In the genomic region with DNA sequence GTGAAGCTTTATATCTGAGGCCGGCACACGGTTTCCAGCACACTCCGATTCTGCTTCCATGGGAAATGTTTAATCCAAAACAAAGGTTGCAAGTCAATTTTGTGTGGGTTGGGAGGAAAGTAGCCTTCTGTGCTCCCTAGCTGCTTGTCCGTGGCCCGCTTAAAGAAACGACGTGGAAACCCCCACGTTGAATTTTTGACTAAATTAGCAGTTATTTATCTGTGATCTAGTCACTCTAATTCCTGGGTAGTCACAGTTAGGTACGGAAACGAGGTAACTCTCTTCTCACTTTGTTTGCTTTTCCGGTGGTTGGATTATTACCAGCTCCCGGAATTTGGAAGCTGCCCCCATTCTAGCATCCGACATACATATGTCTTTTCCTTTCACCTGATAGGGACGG, we compare ENCODE assay signal across 25 cellular contexts. TPM values are rescaled to one million over a fixed set of nuclear protein-coding genes. Genes with fewer than 3 reads are reported as not detected.
DNase-seq lines count a peak whose midpoint lies in the region; TF ChIP-seq lines count a peak whose summit lies in the region.
"Had no signal": no experiment of that assay in that cellular context is flagged by ENCODE, and none has a peak within 500 bp of the region (broad histone marks: within the 10 kb centered on the region; RNA-seq: fewer than 3 reads in every experiment).

No MANE protein-coding gene starts in this region.

- peaks cover 0 to 2% (median 0%) of the 10 kb centered on the region in 5 experiments for H3K9me3 Mint-ChIP-seq in brain
- H3K9me3 Mint-ChIP-seq: CD8-positive, alpha-beta T cell had no signal

- peaks cover 91% of the 10 kb centered on the region for H3K4me1 Mint-ChIP-seq in brain

- no peak for TF ChIP-seq RAD21 in neural cell (conservative IDR thresholded peaks at IDR 0.05)

- 86% methylated on average over 14 of the region's 14 CpGs for WGBS in esophagus muscularis mucosa
- WGBS in thymus = 93% methylated on average over 14 of the region's 14 CpGs

- H2AFZ ChIP-seq in neural cell (ENCODE audit: low read depth, low read length) = no peak overlapping the region

- H3K27me3 ChIP-seq in esophagus muscularis mucosa (no peaks in the 10 kb centered on the region), neural cell (ENCODE audit: insufficient read depth, low read depth, low read length) (no peaks in the 10 kb centered on the region), thymus (ENCODE audit: control insufficient read depth, insufficient read depth) (no peaks in the 10 kb centered on the region)

- TF ChIP-seq POLR2A in esophagus muscularis mucosa (IDR thresholded peaks at IDR 0.05; ENCODE audit: low read depth) (no peak), erythroblast (IDR thresholded peaks at IDR 0.05; ENCODE audit: low read length) (no peak)

- intact Hi-C loops in esophagus muscularis mucosa (cut with DNase I) = no loop called here

- peaks cover 12% of the 10 kb centered on the region for H3K79me2 ChIP-seq in neural cell (replicated peaks; ENCODE audit: insufficient read depth, low read length)

- H3K27me3 Mint-ChIP-seq in brain = no peaks in the 10 kb centered on the region

- H4K20me1 ChIP-seq in neural cell (ENCODE audit: insufficient read depth) = no peaks in the 10 kb centered on the region

- H3K4me1 ChIP-seq in esophagus muscularis mucosa (peaks cover 0 to 18% (median 6%) of the 10 kb centered on the region in 4 donors), thymus (ENCODE audit: control insufficient read depth, insufficient read depth, low read length) (peaks cover 52% of the 10 kb centered on the region)
- H3K4me1 ChIP-seq: Caco-2 had no signal

- H3K36me3 ChIP-seq in esophagus muscularis mucosa (no peaks in the 10 kb centered on the region), neural cell (ENCODE audit: insufficient read depth, low read length) (no peaks in the 10 kb centered on the region), thymus (ENCODE audit: control insufficient read depth, insufficient read depth) (no peaks in the 10 kb centered on the region)

- no peak for TF ChIP-seq CTCF in brain (conservative IDR thresholded peaks at IDR 0.05)
- TF ChIP-seq CTCF in esophagus muscularis mucosa (IDR thresholded peaks at IDR 0.05) = no peak
- TF ChIP-seq CTCF in neural cell (IDR thresholded peaks at IDR 0.05; ENCODE audit: poor library complexity, severe bottlenecking) = no peak

- no peak overlapping the region for H3K4me2 ChIP-seq in neural cell (ENCODE audit: low read length)

- peak; percentile 53 for DNase-seq in esophagus muscularis mucosa (ENCODE audit: extremely low spot score)
- DNase-seq in erythroblast (lab: John Stamatoyannopoulos, UW) = no peak
- DNase-seq in NCI-H128 (lab: John Stamatoyannopoulos, UW; ENCODE audit: unreplicated experiment) = no peak
- no peak for DNase-seq in activated CD4-positive, CD25-positive, alpha-beta regulatory T cell (lab: John Stamatoyannopoulos, UW)
- DNase-seq in globus pallidus (ENCODE audit: low spot score) = no peak
- DNase-seq: Caco-2; CD8-positive, alpha-beta T cell; DMS 273 treated with DMSO at 0.1 percent for 48 hours; DMS79; EL; IMR-90; KG1; MM.1S; NCI-H1417; NCI-H1694; NCI-H2029 treated with DMSO at 0.1 percent for 48 hours; NCI-H446 treated with DMSO at 0.1 percent for 48 hours; NCI-H526 treated with DMSO at 0.1 percent for 48 hours; Right ventricle myocardium superior; RPMI8226 had no signal

- no peaks in the 10 kb centered on the region for H3K9me3 ChIP-seq in esophagus muscularis mucosa
- no peaks in the 10 kb centered on the region for H3K9me3 ChIP-seq in neural cell (ENCODE audit: low read length)
- no peaks in the 10 kb centered on the region for H3K9me3 ChIP-seq in thymus (ENCODE audit: control insufficient read depth)
- H3K9me3 ChIP-seq: Caco-2 had no signal

- H3K9ac ChIP-seq in neural cell (ENCODE audit: low read length) = no peak overlapping the region

- H3K27ac Mint-ChIP-seq in brain = peak overlapping the region in 4 of 5 experiments; percentile 11 to 99 (median 64)
- H3K27ac Mint-ChIP-seq: B cell; CD8-positive, alpha-beta T cell had no signal

- H3K4me3 ChIP-seq in esophagus muscularis mucosa = no peak overlapping the region
- H3K4me3 ChIP-seq in neural cell (ENCODE audit: low read length) = peak overlapping the region; percentile 62
- no peak overlapping the region for H3K4me3 ChIP-seq in thymus (ENCODE audit: low read length)

- no peaks in the 10 kb centered on the region for H3K9me2 ChIP-seq in neural cell (ENCODE audit: insufficient read depth, low read length)

- TF ChIP-seq EP300 in esophagus muscularis mucosa (IDR thresholded peaks at IDR 0.05) = no peak
- no peak for TF ChIP-seq EP300 in neural cell (conservative IDR thresholded peaks at IDR 0.05; ENCODE audit: poor library complexity, severe bottlenecking)

- H3K4me3 Mint-ChIP-seq in brain = peak overlapping the region in 4 of 5 experiments; percentile 79 to 92 (median 82)
- H3K4me3 Mint-ChIP-seq: B cell; CD8-positive, alpha-beta T cell had no signal

- H3K36me3 Mint-ChIP-seq in brain = peaks cover 4% of the 10 kb centered on the region
- H3K36me3 Mint-ChIP-seq: CD8-positive, alpha-beta T cell had no signal

- no peaks in the 10 kb centered on the region for H3F3A ChIP-seq in neural cell (ENCODE audit: insufficient read depth, low read length, poor library complexity, severe bottlenecking)

- H3K27ac ChIP-seq in esophagus muscularis mucosa (replicated peaks in 1 of 4) (no peak overlapping the region), neural cell (ENCODE audit: low read length) (no peak overlapping the region), thymus (ENCODE audit: low read depth) (peak overlapping the region; percentile 20)
- H3K27ac ChIP-seq: C4-2B had no signal

TF ChIP-seq in neural cell, 6 proteins besides CTCF, POLR2A, EP300 and RAD21:
- TF ChIP-seq POLR2AphosphoS5 (IDR thresholded peaks at IDR 0.05) (no peak), EZH2 (IDR thresholded peaks at IDR 0.05; ENCODE audit: borderline replicate concordance, insufficient read depth, low read length, poor library complexity, severe bottlenecking) (no peak), SMC3 (conservative IDR thresholded peaks at IDR 0.05; ENCODE audit: poor library complexity) (no peak), MXI1 (conservative IDR thresholded peaks at IDR 0.05; ENCODE audit: poor library complexity, severe bottlenecking) (no peak), TAF1 (IDR thresholded peaks at IDR 0.05; ENCODE audit: low read depth) (no peak)
- TF ChIP-seq, protein P1, sequence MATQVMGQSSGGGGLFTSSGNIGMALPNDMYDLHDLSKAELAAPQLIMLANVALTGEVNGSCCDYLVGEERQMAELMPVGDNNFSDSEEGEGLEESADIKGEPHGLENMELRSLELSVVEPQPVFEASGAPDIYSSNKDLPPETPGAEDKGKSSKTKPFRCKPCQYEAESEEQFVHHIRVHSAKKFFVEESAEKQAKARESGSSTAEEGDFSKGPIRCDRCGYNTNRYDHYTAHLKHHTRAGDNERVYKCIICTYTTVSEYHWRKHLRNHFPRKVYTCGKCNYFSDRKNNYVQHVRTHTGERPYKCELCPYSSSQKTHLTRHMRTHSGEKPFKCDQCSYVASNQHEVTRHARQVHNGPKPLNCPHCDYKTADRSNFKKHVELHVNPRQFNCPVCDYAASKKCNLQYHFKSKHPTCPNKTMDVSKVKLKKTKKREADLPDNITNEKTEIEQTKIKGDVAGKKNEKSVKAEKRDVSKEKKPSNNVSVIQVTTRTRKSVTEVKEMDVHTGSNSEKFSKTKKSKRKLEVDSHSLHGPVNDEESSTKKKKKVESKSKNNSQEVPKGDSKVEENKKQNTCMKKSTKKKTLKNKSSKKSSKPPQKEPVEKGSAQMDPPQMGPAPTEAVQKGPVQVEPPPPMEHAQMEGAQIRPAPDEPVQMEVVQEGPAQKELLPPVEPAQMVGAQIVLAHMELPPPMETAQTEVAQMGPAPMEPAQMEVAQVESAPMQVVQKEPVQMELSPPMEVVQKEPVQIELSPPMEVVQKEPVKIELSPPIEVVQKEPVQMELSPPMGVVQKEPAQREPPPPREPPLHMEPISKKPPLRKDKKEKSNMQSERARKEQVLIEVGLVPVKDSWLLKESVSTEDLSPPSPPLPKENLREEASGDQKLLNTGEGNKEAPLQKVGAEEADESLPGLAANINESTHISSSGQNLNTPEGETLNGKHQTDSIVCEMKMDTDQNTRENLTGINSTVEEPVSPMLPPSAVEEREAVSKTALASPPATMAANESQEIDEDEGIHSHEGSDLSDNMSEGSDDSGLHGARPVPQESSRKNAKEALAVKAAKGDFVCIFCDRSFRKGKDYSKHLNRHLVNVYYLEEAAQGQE (IDR thresholded peaks at IDR 0.05; ENCODE audit: borderline replicate concordance) = no peak
TF ChIP-seq in neural cell: peak in this region for 0.

RNA-seq across cellular contexts. Expression of gene CELF2, which starts 10.0 kb away (rescaled TPM):
- 19.5 TPM for polyA plus RNA-seq in brain (ENCODE audit: insufficient read depth, low read depth, low replicate concordance)
- 100 to 1,000 TPM in 3 of 4 donors, 10 to 100 TPM in 1; 81.8 to 128 (median 104) TPM for total RNA-seq in esophagus muscularis mucosa
- polyA plus RNA-seq in neural cell = 49.9 and 55.5 TPM in 2 replicates
- 142 and 166 TPM in 2 replicates for polyA minus RNA-seq in neural cell
- 48.1 TPM for polyA plus RNA-seq in thymus
